ENCODE assay signal across 8 cellular contexts in genomic region chr7:98878365-98879197, GRCh38. TPM values are rescaled to one million over a fixed set of nuclear protein-coding genes. Genes with fewer than 3 reads are reported as not detected.
DNase-seq lines count a peak whose midpoint lies in the region; ATAC-seq, FAIRE-seq and TF ChIP-seq lines count a peak whose summit lies in the region.

Gene TRRAP (plus strand): TSS chr7:98878532. CDS start chr7:98881151, 2,619 bp downstream.

- FAIRE-seq in keratinocyte (lab: Jason Lieb, UNC) = no peak

- peak within 1 kb of the TSS; percentile 85 for H3K4me3 Mint-ChIP-seq in central memory CD8-positive, alpha-beta T cell

- H3K27ac ChIP-seq in keratinocyte (ENCODE audit: control insufficient read depth, insufficient read depth, low read length) = peak within 1 kb of the TSS; percentile 85

- H3K4me1 ChIP-seq in keratinocyte (ENCODE audit: control insufficient read depth, extremely low read depth, insufficient read depth, low read length) = peaks cover 18% of the 10 kb centered on the region

- peaks cover 7 to 10% of the 10 kb centered on the region in 2 experiments for H3K36me3 ChIP-seq in keratinocyte (ENCODE audit: control insufficient read depth in 2 of 2, extremely low read depth in 1 of 2, insufficient read depth in 2 of 2, low read length in 2 of 2)

- H3K9me1 ChIP-seq in keratinocyte (ENCODE audit: control insufficient read depth, extremely low read depth, insufficient read depth, low read length) = no peaks in the 10 kb centered on the region

- peak; percentile 75 for ATAC-seq in HG02678 (IDR thresholded peaks at IDR 0.05; ENCODE audit: unreplicated experiment)
- ATAC-seq in central memory CD8-positive, alpha-beta T cell (replicated peaks; ENCODE audit: extremely low read depth, poor library complexity, severe bottlenecking) = peak; percentile 72

- peak within 1 kb of the TSS; percentile 96 for H3K4me2 ChIP-seq in keratinocyte (ENCODE audit: control insufficient read depth, extremely low read depth, insufficient read depth, low read depth, low read length)

- H3K4me3 ChIP-seq in keratinocyte (ENCODE audit: control insufficient read depth in 2 of 3, extremely low read depth in 1 of 3, insufficient read depth in 2 of 3, low read depth in 1 of 3, low read length in 3 of 3) = peak within 1 kb of the TSS; percentile 82 to 99 (median 90)

- DNase-seq in NCI-H524 (lab: John Stamatoyannopoulos, UW) = peak; percentile 24 to 61
- DNase-seq in NCI-H524 treated with DMSO at 0.1 percent for 48 hours (lab: John Stamatoyannopoulos, UW) = no peak
- peak; percentile 25 for DNase-seq in NCI-H146 treated with DMSO at 0.1 percent for 48 hours (lab: John Stamatoyannopoulos, UW; ENCODE audit: unreplicated experiment)
- peak; percentile 54 to 72 (median 66) for DNase-seq in activated CD4-positive, CD25-positive, alpha-beta regulatory T cell (lab: John Stamatoyannopoulos, UW)
- peak; percentile 71 for DNase-seq in central memory CD8-positive, alpha-beta T cell (ENCODE audit: low spot score in 2 of 2)
- no peak for DNase-seq in keratinocyte (ENCODE audit: low read depth, low spot score)
- DNase-seq in stimulated activated CD4-positive, alpha-beta T cell treated with anti-CD3 and anti-CD28 coated beads, Interleukin-15, amount 100 ng/mL, for 1 hour (ENCODE audit: low read depth in 1 of 2, low spot score in 1 of 2) = peak; percentile 58 to 72

- no peaks in the 10 kb centered on the region for H3K27me3 ChIP-seq in keratinocyte (ENCODE audit: control insufficient read depth, extremely low read depth, insufficient read depth, low read length)

- no peaks in the 10 kb centered on the region for H3K9me3 ChIP-seq in keratinocyte (ENCODE audit: control insufficient read depth, low read depth, low read length)

- no peaks in the 10 kb centered on the region for H3K9me3 Mint-ChIP-seq in central memory CD8-positive, alpha-beta T cell

- peaks cover 40% of the 10 kb centered on the region for H3K36me3 Mint-ChIP-seq in central memory CD8-positive, alpha-beta T cell (ENCODE audit: insufficient read depth)

- H3K27ac Mint-ChIP-seq in central memory CD8-positive, alpha-beta T cell (ENCODE audit: low read depth) = peak within 1 kb of the TSS; percentile 89

- dilution Hi-C loops in keratinocyte (cut with MboI; ENCODE audit: extremely low pct_ligation_motif_present, low sequenced_read_pairs) = no loop called here

- H2AFZ ChIP-seq in keratinocyte (ENCODE audit: control insufficient read depth, low read length) = peak within 1 kb of the TSS; percentile 89

- H3K4me1 Mint-ChIP-seq in central memory CD8-positive, alpha-beta T cell = peaks cover 10% of the 10 kb centered on the region

- peak in 2 of 3 experiments; percentile 80 to 90 for TF ChIP-seq CTCF in keratinocyte (optimal IDR thresholded peaks at IDR 0.05 in 1 of 3, IDR thresholded peaks at IDR 0.05 in 1 of 3, conservative IDR thresholded peaks at IDR 0.05 in 1 of 3; ENCODE audit: extremely low read depth in 1 of 3, insufficient read depth in 2 of 3, low read length in 3 of 3)

- H3K27me3 Mint-ChIP-seq in central memory CD8-positive, alpha-beta T cell = no peaks in the 10 kb centered on the region

- peaks cover 3% of the 10 kb centered on the region for H4K20me1 ChIP-seq in keratinocyte (ENCODE audit: control insufficient read depth, extremely low read depth, insufficient read depth, low read length)

- peaks cover 31% of the 10 kb centered on the region for H3K79me2 ChIP-seq in keratinocyte (ENCODE audit: control insufficient read depth, insufficient read depth, low read length)

- peak within 1 kb of the TSS; percentile 94 for H3K9ac ChIP-seq in keratinocyte (ENCODE audit: control insufficient read depth, extremely low read depth, insufficient read depth, low read length)

RNA-seq across cellular contexts. Expression of gene TRRAP, which starts in this region (rescaled TPM):
- polyA plus RNA-seq in keratinocyte = 4.0 to 12.4 TPM (median 6.1 TPM) in 3 replicates
- polyA plus RNA-seq in keratinocyte (2011; ENCODE audit: low read depth) = 7.7 TPM
- 6.2 and 6.4 TPM in 2 replicates for polyA plus RNA-seq in keratinocyte (2011; cell fraction: cytosol; rRNA removed)
- 27.0 and 29.7 TPM in 2 replicates for polyA plus RNA-seq in keratinocyte (2011; cell fraction: nucleus; rRNA removed)
- polyA plus RNA-seq in keratinocyte (2012; ENCODE audit: low replicate concordance) = 6.8 and 12.4 TPM in 2 replicates
- 17.6 to 57.0 TPM (median 28.1 TPM) in 3 replicates for polyA minus RNA-seq in keratinocyte
- polyA minus RNA-seq in keratinocyte (2011; cell fraction: cytosol; rRNA and poly(A)+ RNA removed) = 13.0 TPM
- 45.5 and 66.8 TPM in 2 replicates for polyA minus RNA-seq in keratinocyte (2011; cell fraction: nucleus; rRNA and poly(A)+ RNA removed)

Comparison
In these comparisons a context has a peak if more than half of its experiments do, and no peak if none do; other contexts are left out.
1. DNase-seq: peak in NCI-H524 (2 of 2), NCI-H146 treated with DMSO at 0.1 percent for 48 hours (single experiment), activated CD4-positive, CD25-positive, alpha-beta regulatory T cell (4 of 4), central memory CD8-positive, alpha-beta T cell (2 of 2) and stimulated activated CD4-positive, alpha-beta T cell treated with anti-CD3 and anti-CD28 coated beads, Interleukin-15, amount 100 ng/mL, for 1 hour (2 of 2); none in NCI-H524 treated with DMSO at 0.1 percent for 48 hours (single experiment) and keratinocyte (single experiment).